11 cellular contexts compared by ENCODE assay signal in genomic region chr9:113492343-113493079, GRCh38. TPM values are rescaled to one million over a fixed set of nuclear protein-coding genes. Genes with fewer than 3 reads are reported as not detected.
DNase-seq lines count a peak whose midpoint lies in the region; ATAC-seq lines count a peak whose summit lies in the region.
"Had no signal": no experiment of that assay in that cellular context is flagged by ENCODE, and none has a peak within 500 bp of the region (broad histone marks: within the 10 kb centered on the region; RNA-seq: fewer than 3 reads in every experiment).

No MANE protein-coding gene starts in this region.

- CTCF ChIA-PET in activated naive CD4-positive, alpha-beta T cell treated with anti-CD3 and anti-CD28 coated beads, Interleukin-2, amount 10 ng/mL, durations not matched to agents 7 days and 5 days (lab: Charles Lee) = interaction anchor here (1.5 kb wide), 1 partner anchor 45 kb away, joined by 3 read pairs; no protein-coding TSS in a partner anchor

- H3K4me3 Mint-ChIP-seq in activated naive CD4-positive, alpha-beta T cell treated with anti-CD3 and anti-CD28 coated beads, Interleukin-2, amount 10 ng/mL, durations not matched to agents 7 days and 5 days = no peak overlapping the region

- no peaks in the 10 kb centered on the region for H3K9me3 ChIP-seq in ectodermal cell (ENCODE audit: control insufficient read depth, low read length)
- H3K9me3 ChIP-seq in aorta (ENCODE audit: control insufficient read depth, low read length) = no peaks in the 10 kb centered on the region

- 75 to 76% methylated on average over 10 to 11 of the region's 11 CpGs for WGBS in ectodermal cell, 2 experiments
- 18 to 31% methylated on average over 11 of the region's 11 CpGs for WGBS in aorta, 2 donors

- H3K4me1 Mint-ChIP-seq in activated naive CD4-positive, alpha-beta T cell treated with anti-CD3 and anti-CD28 coated beads, Interleukin-2, amount 10 ng/mL, durations not matched to agents 7 days and 5 days = no peaks in the 10 kb centered on the region

- DNase-seq in activated naive CD4-positive, alpha-beta T cell treated with anti-CD3 and anti-CD28 coated beads, Interleukin-2, amount 10 ng/mL, durations not matched to agents 7 days and 5 days = peak; percentile 5
- DNase-seq in activated naive CD4-positive, alpha-beta T cell treated with Interleukin-2 at 50 U/mL for 16 hours = no peak
- DNase-seq in mesenteric fat pad (ENCODE audit: low spot score) (peak; percentile 43), aorta (no peak), SIG-M5 treated with dmso at 0.1 percent for 504 hours (lab: John Stamatoyannopoulos, UW; ENCODE audit: unreplicated experiment) (no peak)
- DNase-seq: central memory CD4-positive, alpha-beta T cell; NCI-H2107; stimulated activated CD8-positive, alpha-beta memory T cell treated with anti-CD3 and anti-CD28 coated beads, Interleukin-4, amount 100 ng/mL, for 48 hours had no signal

- no peaks in the 10 kb centered on the region for H3K9me3 Mint-ChIP-seq in activated naive CD4-positive, alpha-beta T cell treated with anti-CD3 and anti-CD28 coated beads, Interleukin-2, amount 10 ng/mL, durations not matched to agents 7 days and 5 days

- ATAC-seq in aorta (ENCODE audit: low FRiP score) (peak; percentile 21), HG03139 (IDR thresholded peaks at IDR 0.05; ENCODE audit: unreplicated experiment) (no peak), GM21737 (IDR thresholded peaks at IDR 0.05; ENCODE audit: unreplicated experiment) (no peak)

- H3K27me3 ChIP-seq in ectodermal cell (ENCODE audit: control insufficient read depth, insufficient read depth, low read length, poor library complexity, severe bottlenecking) = no peaks in the 10 kb centered on the region
- H3K27me3 ChIP-seq in aorta (ENCODE audit: control insufficient read depth in 1 of 2, insufficient read depth in 2 of 2, low read length in 1 of 2) = no peaks in the 10 kb centered on the region

- peak overlapping the region; percentile 48 for H3K27ac ChIP-seq in ectodermal cell (ENCODE audit: insufficient read depth, low read depth, low read length, poor library complexity, severe bottlenecking)
- peak overlapping the region; percentile 78 to 92 for H3K27ac ChIP-seq in aorta (ENCODE audit: low read depth in 1 of 2, low read length in 2 of 2)

- peaks cover 21% of the 10 kb centered on the region for H3K27me3 Mint-ChIP-seq in activated naive CD4-positive, alpha-beta T cell treated with anti-CD3 and anti-CD28 coated beads, Interleukin-2, amount 10 ng/mL, durations not matched to agents 7 days and 5 days

- H3K36me3 ChIP-seq in ectodermal cell (ENCODE audit: control insufficient read depth, insufficient read depth, low read length) (no peaks in the 10 kb centered on the region), aorta (ENCODE audit: control insufficient read depth in 1 of 2, insufficient read depth in 2 of 2, low read length in 1 of 2) (peaks cover 0 to 2% of the 10 kb centered on the region in 2 donors)

- no peaks in the 10 kb centered on the region for H3K36me3 Mint-ChIP-seq in activated naive CD4-positive, alpha-beta T cell treated with anti-CD3 and anti-CD28 coated beads, Interleukin-2, amount 10 ng/mL, durations not matched to agents 7 days and 5 days

- H3K27ac Mint-ChIP-seq in activated naive CD4-positive, alpha-beta T cell treated with anti-CD3 and anti-CD28 coated beads, Interleukin-2, amount 10 ng/mL, durations not matched to agents 7 days and 5 days = no peak overlapping the region

- intact Hi-C loops in aorta (cut with DNase I) = loop anchor here (5.0 kb wide), 1 partner anchor 35 kb away; no protein-coding TSS in a partner anchor

- H3K4me3 ChIP-seq in ectodermal cell (ENCODE audit: insufficient read depth, low read depth, low read length) = no peak overlapping the region
- H3K4me3 ChIP-seq in aorta (ENCODE audit: low read length in 2 of 2) = no peak overlapping the region

- H3K4me1 ChIP-seq in ectodermal cell (ENCODE audit: control insufficient read depth, insufficient read depth, low read length) (peaks cover 8% of the 10 kb centered on the region), aorta (ENCODE audit: control insufficient read depth in 1 of 2, insufficient read depth in 2 of 2, low read length in 2 of 2) (peaks cover 0 to 5% of the 10 kb centered on the region in 2 donors)

RNA-seq across cellular contexts. Expression of gene RGS3, which starts 29.0 kb away (rescaled TPM):
- polyA plus RNA-seq in ectodermal cell (2013, experiment 1 of 4) = 28.0 TPM
- 23.5 TPM for polyA plus RNA-seq in ectodermal cell (2013, experiment 2 of 4)
- 24.1 TPM for polyA plus RNA-seq in ectodermal cell (2013, experiment 3 of 4)
- 24.5 TPM for polyA plus RNA-seq in ectodermal cell (2013, experiment 4 of 4)
- total RNA-seq in mesenteric fat pad (116 TPM), aorta (100 to 1,000 TPM; 157 to 161 TPM)
- 100 to 1,000 TPM in 1 of 2 donors, 10 to 100 TPM in 1; 74.3 to 142 TPM for polyA plus RNA-seq in aorta

Comparison
In these comparisons a context has a peak if more than half of its experiments do, and no peak if none do; other contexts are left out.
1. DNase-seq: peak in activated naive CD4-positive, alpha-beta T cell treated with anti-CD3 and anti-CD28 coated beads, Interleukin-2, amount 10 ng/mL, durations not matched to agents 7 days and 5 days (single experiment) and mesenteric fat pad (single experiment); none in activated naive CD4-positive, alpha-beta T cell treated with Interleukin-2 at 50 U/mL for 16 hours (single experiment), aorta (0 of 2) and SIG-M5 treated with dmso at 0.1 percent for 504 hours (single experiment).